Comparison of ENCODE assay signal across 2 cellular contexts in genomic region chr14:70280931-70281330, GRCh38.
TF ChIP-seq lines count a peak whose summit lies in the region.

No MANE protein-coding gene starts in this region.

TF ChIP-seq in GM23338, 12 proteins besides CTCF, POLR2A, EP300 and RAD21 (continued from another document):
- TF ChIP-seq ETS1 (IDR thresholded peaks at IDR 0.05) (no peak), CREB1 (CRISPR knock-in tag; IDR thresholded peaks at IDR 0.05; ENCODE audit: low read depth) (no peak), EZH2phosphoT487 (IDR thresholded peaks at IDR 0.05; ENCODE audit: unreplicated experiment) (no peak), STAT1 (IDR thresholded peaks at IDR 0.05; ENCODE audit: unreplicated experiment) (no peak), ZNF462 (CRISPR knock-in tag; IDR thresholded peaks at IDR 0.05) (no peak), EZH2 (IDR thresholded peaks at IDR 0.05; ENCODE audit: low read depth, unreplicated experiment) (no peak), NANOG (IDR thresholded peaks at IDR 0.05; ENCODE audit: borderline replicate concordance) (no peak), ZNF331 (CRISPR knock-in tag; IDR thresholded peaks at IDR 0.05; ENCODE audit: low read depth) (no peak), ZNF114 (CRISPR knock-in tag; IDR thresholded peaks at IDR 0.05) (no peak), POLR2AphosphoS5 (IDR thresholded peaks at IDR 0.05; ENCODE audit: low read depth) (no peak)

TF ChIP-seq in WTC11, 78 proteins besides CTCF, POLR2A, EP300 and RAD21 (continued from another document):
- TF ChIP-seq SMAD3 (CRISPR knock-in tag; IDR thresholded peaks at IDR 0.05; ENCODE audit: borderline replicate concordance) = no peak
- TF ChIP-seq ZBTB43 (CRISPR knock-in tag; IDR thresholded peaks at IDR 0.05) = no peak
- TF ChIP-seq AFF4 (CRISPR knock-in tag; IDR thresholded peaks at IDR 0.05; ENCODE audit: borderline replicate concordance) = no peak
- TF ChIP-seq PRRX2 (CRISPR knock-in tag; IDR thresholded peaks at IDR 0.05) = no peak
- TF ChIP-seq KAT7 (CRISPR knock-in tag; IDR thresholded peaks at IDR 0.05; ENCODE audit: borderline replicate concordance) = no peak
- no peak for TF ChIP-seq ZNF281 (CRISPR knock-in tag; IDR thresholded peaks at IDR 0.05)
- TF ChIP-seq JUN (CRISPR knock-in tag; IDR thresholded peaks at IDR 0.05) = no peak
